11 cellular contexts compared by ENCODE assay signal in genomic region chr2:157386747-157387146, GRCh38.
"Had no signal": no experiment of that assay in that cellular context is flagged by ENCODE, and none has a peak within 500 bp of the region (broad histone marks: within the 10 kb centered on the region; RNA-seq: fewer than 3 reads in every experiment).

No MANE protein-coding gene starts in this region.

- H3K4me3 Mint-ChIP-seq: type B pancreatic cell had no signal

- H3K36me3 ChIP-seq: adrenal gland, right atrium auricular region, suprapubic skin had no signal

- H3K4me1 ChIP-seq: adrenal gland, right atrium auricular region, suprapubic skin had no signal

- DNase-seq: activated CD4-positive, alpha-beta T cell treated with anti-CD3 and anti-CD28 coated beads for 4 hours; activated CD8-positive, alpha-beta memory T cell treated with anti-CD3 and anti-CD28 coated beads for 24 hours; activated gamma-delta T cell; activated T-cell treated with anti-CD3 and anti-CD28 coated beads for 4 hours; adrenal gland; central memory CD4-positive, alpha-beta T cell; small intestine had no signal

- H3K36me3 Mint-ChIP-seq: type B pancreatic cell had no signal

- H3K9me3 ChIP-seq: adrenal gland, right atrium auricular region, suprapubic skin had no signal

- H3K27me3 ChIP-seq: adrenal gland, hepatocyte, right atrium auricular region, suprapubic skin had no signal

- H3K27ac Mint-ChIP-seq: type B pancreatic cell had no signal

- H3K4me3 ChIP-seq: adrenal gland, hepatocyte, right atrium auricular region, suprapubic skin had no signal

- H3K9me3 Mint-ChIP-seq: type B pancreatic cell had no signal

- H3K27me3 Mint-ChIP-seq: type B pancreatic cell had no signal

- H3K27ac ChIP-seq: adrenal gland, hepatocyte, right atrium auricular region, suprapubic skin had no signal
